Comparison of ENCODE assay signal across 21 cellular contexts in genomic region chr22:49262167-49262566, GRCh38.
"Had no signal": no experiment of that assay in that cellular context is flagged by ENCODE, and none has a peak within 500 bp of the region (broad histone marks: within the 10 kb centered on the region; RNA-seq: fewer than 3 reads in every experiment).

No MANE protein-coding gene starts in this region.

- H3K27ac ChIP-seq: Peyer's patch, RWPE1, VCaP had no signal

- H3K4me1 ChIP-seq: Peyer's patch had no signal

- H3K27me3 ChIP-seq: Peyer's patch had no signal

- H3K9me3 ChIP-seq: MG63, Peyer's patch had no signal

- H3K4me3 ChIP-seq: MG63, Peyer's patch had no signal

- DNase-seq: activated CD4-positive, alpha-beta T cell treated with anti-CD3 and anti-CD28 coated beads for 4 hours; activated CD8-positive, alpha-beta memory T cell treated with anti-CD3 and anti-CD28 coated beads, Interleukin-2, amount 50 U/mL, for 48 hours; activated CD8-positive, alpha-beta T cell treated with anti-CD3 and anti-CD28 coated beads for 36 hours; activated naive CD4-positive, alpha-beta T cell; activated T-cell treated with anti-CD3 and anti-CD28 coated beads, Interleukin-2, amount 50 U/mL, for 1 hour; MG63; MV-4-11; NCI-H1092 treated with DMSO at 0.1 percent for 48 hours; NCI-H1417 treated with DMSO at 0.1 percent for 48 hours; NCI-H1694; NCI-H2029; NCI-H2107; NCI-H510A; NCI-H69; SHP77 treated with DMSO at 0.1 percent for 48 hours; T-helper 2 cell had no signal

- H3K9me3 Mint-ChIP-seq: activated CD8-positive, alpha-beta T cell treated with anti-CD3 and anti-CD28 coated beads for 36 hours; activated naive CD4-positive, alpha-beta T cell treated with anti-CD3 and anti-CD28 coated beads, Interleukin-2, amount 50 U/mL, for 24 hours; central memory CD8-positive, alpha-beta T cell had no signal

- H3K4me1 Mint-ChIP-seq: activated naive CD4-positive, alpha-beta T cell treated with anti-CD3 and anti-CD28 coated beads, Interleukin-2, amount 50 U/mL, for 24 hours; central memory CD8-positive, alpha-beta T cell had no signal

- H3K27ac Mint-ChIP-seq: activated CD8-positive, alpha-beta T cell treated with anti-CD3 and anti-CD28 coated beads for 36 hours; activated naive CD4-positive, alpha-beta T cell treated with anti-CD3 and anti-CD28 coated beads, Interleukin-2, amount 50 U/mL, for 24 hours had no signal

- ATAC-seq: activated CD8-positive, alpha-beta T cell treated with anti-CD3 and anti-CD28 coated beads for 36 hours had no signal

- H3K36me3 Mint-ChIP-seq: activated naive CD4-positive, alpha-beta T cell treated with anti-CD3 and anti-CD28 coated beads, Interleukin-2, amount 50 U/mL, for 24 hours had no signal

- H3K36me3 ChIP-seq: MG63, Peyer's patch had no signal

- H3K4me3 Mint-ChIP-seq: activated CD8-positive, alpha-beta T cell treated with anti-CD3 and anti-CD28 coated beads for 36 hours; activated naive CD4-positive, alpha-beta T cell treated with anti-CD3 and anti-CD28 coated beads, Interleukin-2, amount 50 U/mL, for 24 hours; central memory CD8-positive, alpha-beta T cell had no signal
